In genomic region chr1:228037401-228038386, GRCh38 we compare ENCODE assay signal across 8 cellular contexts. TPM values are rescaled to one million over a fixed set of nuclear protein-coding genes. Genes with fewer than 3 reads are reported as not detected.
DNase-seq lines count a peak whose midpoint lies in the region; ATAC-seq and TF ChIP-seq lines count a peak whose summit lies in the region.

No MANE protein-coding gene starts in this region.

- no peak overlapping the region for H3K4ac ChIP-seq in IMR-90 (ENCODE audit: low read depth, low read length)

- DNase-seq in Caco-2 (peak; percentile 25 to 28), IMR-90 (peak; percentile 19), ecto neural progenitor cell (ENCODE audit: low spot score) (peak; percentile 92), neural progenitor cell (ENCODE audit: low spot score) (peak; percentile 86), erythroblast (lab: John Stamatoyannopoulos, UW) (no peak), RKO (ENCODE audit: low spot score) (no peak), SIG-M5 (lab: John Stamatoyannopoulos, UW) (no peak)

- no peak for TF ChIP-seq CTCF in Caco-2 (IDR thresholded peaks at IDR 0.05; ENCODE audit: insufficient read depth in 1 of 2, low read depth in 1 of 2, low read length in 1 of 2, severe bottlenecking in 1 of 2, unreplicated experiment in 1 of 2)
- TF ChIP-seq CTCF in IMR-90 (conservative IDR thresholded peaks at IDR 0.05; ENCODE audit: low read depth, low read length): no peak
- no peak for TF ChIP-seq CTCF in neural progenitor cell (IDR thresholded peaks at IDR 0.05)

- no peaks in the 10 kb centered on the region for H4K20me1 ChIP-seq in IMR-90 (ENCODE audit: insufficient read depth, low read length)
- H4K20me1 ChIP-seq in neural progenitor cell (ENCODE audit: low read depth): peaks cover 38% of the 10 kb centered on the region

- no peak overlapping the region for H4K8ac ChIP-seq in IMR-90 (ENCODE audit: low read depth in 2 of 2, low read length in 2 of 2)

- H3K9me3 ChIP-seq in Caco-2 (peaks cover 7% of the 10 kb centered on the region; the same call in 1 of the 2 replicates), IMR-90 (ENCODE audit: control insufficient read depth, insufficient read depth, low read length) (no peaks in the 10 kb centered on the region), neural progenitor cell (ENCODE audit: low read depth) (peaks cover 7% of the 10 kb centered on the region)

- CTCF ChIA-PET in Caco-2 (lab: Charles Lee): no interaction called here
- CTCF ChIA-PET in IMR-90 (lab: Yijun Ruan, JAX): no interaction called here

- no peak overlapping the region for H3K56ac ChIP-seq in IMR-90 (ENCODE audit: extremely low read depth, insufficient read depth, low read length)

- H2AFZ ChIP-seq in IMR-90 (replicated peaks; ENCODE audit: low read length, poor library complexity) (peak overlapping the region; percentile 63), neural progenitor cell (replicated peaks) (no peak overlapping the region)

- H4K91ac ChIP-seq in IMR-90 (ENCODE audit: insufficient read depth, low read depth, low read length): no peak overlapping the region

- no peak overlapping the region for H2AK5ac ChIP-seq in IMR-90 (ENCODE audit: low read depth, low read length)

- H3K9me3 Mint-ChIP-seq in Caco-2 (ENCODE audit: unreplicated experiment): peaks cover 14% of the 10 kb centered on the region
- peaks cover 14% of the 10 kb centered on the region for H3K9me3 Mint-ChIP-seq in neural progenitor cell

- H3K27me3 Mint-ChIP-seq in Caco-2 (ENCODE audit: insufficient read depth, unreplicated experiment) (no peaks in the 10 kb centered on the region), neural progenitor cell (ENCODE audit: insufficient read depth, low read depth) (peaks cover 26% of the 10 kb centered on the region)

- H3K79me2 ChIP-seq in neural progenitor cell (ENCODE audit: low read depth): no peaks in the 10 kb centered on the region

- dilution Hi-C loops in IMR-90 (cut with HindIII; ENCODE audit: low sequenced_read_pairs, unreplicated experiment): no loop called here

- TF ChIP-seq POLR2A in IMR-90 (IDR thresholded peaks at IDR 0.05; ENCODE audit: low read depth, low read length) (no peak), erythroblast (IDR thresholded peaks at IDR 0.05; ENCODE audit: low read length) (no peak)

- no peak overlapping the region for H3K9ac ChIP-seq in IMR-90 (ENCODE audit: low read depth, low read length)
- H3K9ac ChIP-seq in neural progenitor cell: no peak overlapping the region

- H3K36me3 Mint-ChIP-seq in Caco-2 (ENCODE audit: insufficient read depth, unreplicated experiment): no peaks in the 10 kb centered on the region
- H3K36me3 Mint-ChIP-seq in neural progenitor cell: peaks cover 16% of the 10 kb centered on the region

- no peak overlapping the region for H3K18ac ChIP-seq in IMR-90 (ENCODE audit: low read depth, low read length)

- no peaks in the 10 kb centered on the region; the same call in 1 of the 2 replicates for H3K27me3 ChIP-seq in Caco-2 (replicated peaks; ENCODE audit: control insufficient read depth, insufficient read depth, low read length)
- peaks cover 40% of the 10 kb centered on the region for H3K27me3 ChIP-seq in IMR-90 (ENCODE audit: control insufficient read depth, insufficient read depth, low read length)
- peaks cover 100% of the 10 kb centered on the region for H3K27me3 ChIP-seq in neural progenitor cell

- H2BK15ac ChIP-seq in IMR-90 (ENCODE audit: low read depth, low read length): no peak overlapping the region

- no peak overlapping the region for H2BK120ac ChIP-seq in IMR-90 (ENCODE audit: low read depth, low read length)

- no peaks in the 10 kb centered on the region for H3K36me3 ChIP-seq in Caco-2 (ENCODE audit: control insufficient read depth, insufficient read depth, low read length)
- H3K36me3 ChIP-seq in IMR-90 (ENCODE audit: control insufficient read depth, insufficient read depth, low read length): no peaks in the 10 kb centered on the region
- no peaks in the 10 kb centered on the region for H3K36me3 ChIP-seq in neural progenitor cell

- 2% methylated on average over 16 of the region's 80 CpGs; no CpG with 5 or more reads in 1 of the 2 experiments for WGBS in IMR-90 (ENCODE audit: extremely low coverage in 2 of 2, insufficient read length in 1 of 2), 2 experiments

- H3F3A ChIP-seq in neural progenitor cell (ENCODE audit: low read depth): peaks cover 28% of the 10 kb centered on the region

- peak overlapping the region; percentile 22; the same call in 1 of the 2 replicates for H3K4me2 ChIP-seq in IMR-90 (ENCODE audit: low read depth, low read length)
- H3K4me2 ChIP-seq in neural progenitor cell: peak overlapping the region; percentile 71

- H3K9me1 ChIP-seq in IMR-90 (ENCODE audit: insufficient read depth, low read length): no peaks in the 10 kb centered on the region

- POLR2A ChIA-PET in Caco-2 (lab: Charles Lee) (no interaction called here), IMR-90 (lab: Charles Lee; ENCODE audit: unreplicated experiment) (no interaction called here)

- H3K23ac ChIP-seq in IMR-90 (ENCODE audit: low read depth, low read length): no peak overlapping the region

- H3K79me1 ChIP-seq in IMR-90 (ENCODE audit: low read depth in 1 of 2, low read length in 2 of 2): no peaks in the 10 kb centered on the region

- H2AK9ac ChIP-seq in IMR-90 (replicated peaks; ENCODE audit: low read depth, low read length, poor library complexity): no peak overlapping the region

- H3K27ac Mint-ChIP-seq in Caco-2 (ENCODE audit: unreplicated experiment) (no peak overlapping the region), neural progenitor cell (peak overlapping the region; percentile 99)

- ATAC-seq in GM21381 (IDR thresholded peaks at IDR 0.05; ENCODE audit: unreplicated experiment): peak; percentile 73
- peak; percentile 68 for ATAC-seq in IMR-90 (ENCODE audit: low read depth)

- no peak overlapping the region for H3K14ac ChIP-seq in IMR-90 (replicated peaks; ENCODE audit: low read depth, low read length)

- H3K27ac ChIP-seq in IMR-90 (ENCODE audit: insufficient read depth, low read length) (no peak overlapping the region), neural progenitor cell (no peak overlapping the region)

- in situ Hi-C loops in IMR-90 (cut with MboI; ENCODE audit: low sequenced_read_pairs): no loop called here

- H4K5ac ChIP-seq in IMR-90 (ENCODE audit: low read depth, low read length): no peak overlapping the region

- H2BK5ac ChIP-seq in IMR-90 (ENCODE audit: low read depth, low read length, poor library complexity, severe bottlenecking): no peak overlapping the region

- H3K4me3 Mint-ChIP-seq in Caco-2 (ENCODE audit: unreplicated experiment) (peak overlapping the region; percentile 38), neural progenitor cell (peak overlapping the region; percentile 71)

- intact Hi-C loops in Caco-2 (cut with micrococcal nuclease; ENCODE audit: unreplicated experiment) (no loop called here), IMR-90 (cut with micrococcal nuclease) (no loop called here)

- H3K4me3 ChIP-seq in Caco-2 (ENCODE audit: low read depth, low read length): peak overlapping the region; percentile 3
- no peak overlapping the region for H3K4me3 ChIP-seq in IMR-90 (ENCODE audit: insufficient read depth, low read depth, low read length)
- peak overlapping the region; percentile 41 for H3K4me3 ChIP-seq in neural progenitor cell

- TF ChIP-seq RAD21 in IMR-90 (IDR thresholded peaks at IDR 0.05; ENCODE audit: low read length): no peak

- no peaks in the 10 kb centered on the region for H3K4me1 Mint-ChIP-seq in Caco-2 (ENCODE audit: low read depth, unreplicated experiment)
- H3K4me1 Mint-ChIP-seq in neural progenitor cell: peaks cover 42% of the 10 kb centered on the region

- no peak overlapping the region for H2BK20ac ChIP-seq in IMR-90 (ENCODE audit: low read depth, low read length)

- H3K4me1 ChIP-seq in Caco-2 (peaks cover 5% of the 10 kb centered on the region; the same call in 1 of the 2 replicates), IMR-90 (ENCODE audit: control insufficient read depth, insufficient read depth, low read length) (no peaks in the 10 kb centered on the region), neural progenitor cell (peaks cover 32% of the 10 kb centered on the region)

- no TSS peak for BruUV-seq in Caco-2 (replicated peaks; lab: Mats Ljungman, UMichigan)
- BruUV-seq in IMR-90 (replicated peaks; lab: Mats Ljungman, UMichigan): no TSS peak

TF ChIP-seq in IMR-90, 13 proteins besides CTCF, POLR2A, EP300 and RAD21:
- no peak for TF ChIP-seq CEBPB (IDR thresholded peaks at IDR 0.05; ENCODE audit: low read depth, low read length)

RNA-seq across cellular contexts. Expression of gene WNT3A, which starts 30.9 kb away (rescaled TPM):
- total RNA-seq in Caco-2 (2022) (0.09 TPM in 2 replicates), IMR-90 (2012; rRNA removed) (not detected in 2 replicates), neural progenitor cell (ENCODE audit: low replicate concordance) (0.12 TPM in 1 of 2 replicates, not detected in the other)
- not detected in 2 replicates for polyA plus RNA-seq in IMR-90 (2012; rRNA removed)
- polyA plus RNA-seq in IMR-90 (2012; cell fraction: cytosol; rRNA removed): not detected in 2 replicates
- polyA plus RNA-seq in IMR-90 (2012; cell fraction: nucleus; rRNA removed; ENCODE audit: low replicate concordance): not detected in 2 replicates

RNA-seq across cellular contexts. Expression of gene ARF1, which starts 44.8 kb away (rescaled TPM):
- total RNA-seq in Caco-2 (2022) (374 and 378 TPM in 2 replicates), IMR-90 (2012; rRNA removed) (306 and 330 TPM in 2 replicates), neural progenitor cell (ENCODE audit: low replicate concordance) (95.1 and 147 TPM in 2 replicates)
- 1,099 and 1,100 TPM in 2 replicates for polyA plus RNA-seq in IMR-90 (2012; rRNA removed)
- 570 and 893 TPM in 2 replicates for polyA plus RNA-seq in IMR-90 (2012; cell fraction: cytosol; rRNA removed)
- polyA plus RNA-seq in IMR-90 (2012; cell fraction: nucleus; rRNA removed; ENCODE audit: low replicate concordance): 435 and 685 TPM in 2 replicates

Comparison
In these comparisons a context has a peak if more than half of its experiments do, and no peak if none do; other contexts are left out.
1. DNase-seq: peak in Caco-2 (2 of 2), IMR-90 (single experiment), ecto neural progenitor cell (single experiment) and neural progenitor cell (single experiment); none in erythroblast (0 of 2), RKO (single experiment) and SIG-M5 (single experiment).